Comparison of ENCODE assay signal across 37 cellular contexts in the genomic region with DNA sequence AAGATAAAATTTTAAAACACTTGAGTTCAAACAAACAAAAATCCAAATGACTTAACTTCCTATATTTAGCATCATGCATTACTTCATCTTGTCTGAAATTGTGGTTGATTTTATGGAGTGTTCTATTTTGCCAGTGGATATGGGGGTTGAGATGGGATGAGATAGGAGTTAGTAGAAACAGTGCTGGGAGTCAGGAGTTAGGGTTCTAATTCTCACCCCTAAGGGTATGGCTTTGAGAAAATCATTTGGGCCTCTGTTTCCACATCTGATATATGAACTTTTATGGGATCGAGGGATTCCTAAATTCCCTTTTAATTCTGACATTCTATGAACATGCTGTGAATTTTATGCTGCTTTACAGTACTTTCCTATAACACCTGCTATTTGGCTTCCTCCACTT. TPM values are rescaled to one million over a fixed set of nuclear protein-coding genes. Genes with fewer than 3 reads are reported as not detected.
"Had no signal": no experiment of that assay in that cellular context is flagged by ENCODE, and none has a peak within 500 bp of the region (broad histone marks: within the 10 kb centered on the region; RNA-seq: fewer than 3 reads in every experiment).

No MANE protein-coding gene starts in this region.

- H3K27me3 ChIP-seq: MG63 had no signal

- H3K4me2 ChIP-seq: KMS-11 had no signal

- H3K9ac ChIP-seq: KMS-11 had no signal

- DNase-seq: Karpas-422, Kasumi-1, KG1, MG63, MM.1S, MV-4-11, NCI-H1048, NCI-H1092, NCI-H1092 treated with DMSO at 0.1 percent for 48 hours, NCI-H1105, NCI-H1105 treated with DMSO at 0.1 percent for 48 hours, NCI-H1417 treated with DMSO at 0.1 percent for 48 hours, NCI-H1436, NCI-H1436 treated with DMSO at 0.1 percent for 48 hours, NCI-H146, NCI-H1694, NCI-H1694 treated with DMSO at 0.1 percent for 48 hours, NCI-H187, NCI-H187 treated with DMSO at 0.1 percent for 48 hours, NCI-H1930, NCI-H2029, NCI-H2029 treated with DMSO at 0.1 percent for 48 hours, NCI-H2081, NCI-H2081 treated with DMSO at 0.1 percent for 48 hours, NCI-H2107, NCI-H2171, NCI-H2171 treated with DMSO at 0.1 percent for 48 hours, NCI-H2227 treated with DMSO at 0.1 percent for 48 hours, NCI-H226, NCI-H345, NCI-H446, NCI-H446 treated with DMSO at 0.1 percent for 48 hours, NCI-H510A had no signal

- H3K27ac ChIP-seq: KMS-11 had no signal

- H3K36me3 ChIP-seq: MG63 had no signal

- H3K9me3 ChIP-seq: MG63 had no signal

- H3K4me3 ChIP-seq: MG63 had no signal

RNA-seq across cellular contexts. Expression of gene CALCA, which starts 5.3 kb away (rescaled TPM):
- total RNA-seq: LHCN-M2, M059J, MCF 10A had no signal
